In genomic region chr16:84600343-84601229, GRCh38 we compare ENCODE assay signal across 8 cellular contexts. TPM values are rescaled to one million over a fixed set of nuclear protein-coding genes. Genes with fewer than 3 reads are reported as not detected.
DNase-seq lines count a peak whose midpoint lies in the region; ATAC-seq and TF ChIP-seq lines count a peak whose summit lies in the region.

No MANE protein-coding gene starts in this region.

- H3K27me3 ChIP-seq in gastroesophageal sphincter (no peaks in the 10 kb centered on the region), subcutaneous abdominal adipose tissue (ENCODE audit: control insufficient read depth in 5 of 5, insufficient read depth in 4 of 5, low read length in 5 of 5) (no peaks in the 10 kb centered on the region), body of pancreas (no peaks in the 10 kb centered on the region)

- DNase-seq in CD14-positive monocyte (ENCODE audit: low spot score) (no peak), T-helper 22 cell (ENCODE audit: low read depth) (peak; percentile 38), NCI-H510A treated with DMSO at 0.1 percent for 48 hours (lab: John Stamatoyannopoulos, UW) (no peak), body of pancreas (no peak)

- ATAC-seq in GM19035 (IDR thresholded peaks at IDR 0.05; ENCODE audit: unreplicated experiment) = peak; percentile 70
- ATAC-seq in HG03159 (IDR thresholded peaks at IDR 0.05; ENCODE audit: unreplicated experiment) = peak; percentile 73
- ATAC-seq in gastroesophageal sphincter = no peak
- no peak for ATAC-seq in body of pancreas

- peak overlapping the region; percentile 77 to 87 for H3K4me3 Mint-ChIP-seq in CD14-positive monocyte

- peaks cover 0 to 9% (median 0%) of the 10 kb centered on the region in 3 donors for H3K27me3 Mint-ChIP-seq in CD14-positive monocyte (ENCODE audit: low read depth in 3 of 3)

- H3K36me3 ChIP-seq in gastroesophageal sphincter = no peaks in the 10 kb centered on the region
- no peaks in the 10 kb centered on the region for H3K36me3 ChIP-seq in subcutaneous abdominal adipose tissue (ENCODE audit: control insufficient read depth in 5 of 5, insufficient read depth in 5 of 5, low read length in 5 of 5)
- H3K36me3 ChIP-seq in body of pancreas (replicated peaks in 1 of 2; ENCODE audit: insufficient read depth in 1 of 2, low read depth in 2 of 2) = no peaks in the 10 kb centered on the region

- peak overlapping the region; percentile 10 to 39 (median 24) for H3K9ac ChIP-seq in subcutaneous abdominal adipose tissue (ENCODE audit: low read length in 5 of 5)

- H3K4me1 ChIP-seq in gastroesophageal sphincter (peaks cover 0 to 74% (median 23%) of the 10 kb centered on the region in 3 donors), subcutaneous abdominal adipose tissue (ENCODE audit: control insufficient read depth in 5 of 5, insufficient read depth in 5 of 5, low read length in 5 of 5) (peaks cover 6 to 63% (median 58%) of the 10 kb centered on the region in 5 donors), body of pancreas (no peaks in the 10 kb centered on the region)

- H3K27ac ChIP-seq in gastroesophageal sphincter = peak overlapping the region in 3 of 4 donors; percentile 57 to 77 (median 73)
- peak overlapping the region; percentile 51 for H3K27ac ChIP-seq in subcutaneous abdominal adipose tissue (ENCODE audit: low read depth, low read length)
- H3K27ac ChIP-seq in body of pancreas = peak overlapping the region in 1 of 4 donors; percentile 71

- H3K9me3 ChIP-seq in gastroesophageal sphincter (no peaks in the 10 kb centered on the region), subcutaneous abdominal adipose tissue (ENCODE audit: control insufficient read depth in 5 of 5, low read length in 5 of 5) (peaks cover 0 to 4% (median 2%) of the 10 kb centered on the region in 5 donors), body of pancreas (no peaks in the 10 kb centered on the region)

- H3K4me3 ChIP-seq in gastroesophageal sphincter (no peak overlapping the region), subcutaneous abdominal adipose tissue (ENCODE audit: low read depth in 1 of 5, low read length in 5 of 5) (no peak overlapping the region), body of pancreas (no peak overlapping the region)

- H3K9me3 Mint-ChIP-seq in CD14-positive monocyte = peaks cover 3 to 7% (median 5%) of the 10 kb centered on the region in 7 donors

- WGBS in gastroesophageal sphincter (ENCODE audit: low coverage in 1 of 2), 2 donors = 46 to 53% methylated on average over 15 to 22 of the region's 25 CpGs
- 75 to 85% methylated on average over 23 to 25 of the region's 25 CpGs for WGBS in body of pancreas, 2 donors

- TF ChIP-seq POLR2A in gastroesophageal sphincter (IDR thresholded peaks at IDR 0.05) (no peak), body of pancreas (IDR thresholded peaks at IDR 0.05) (no peak)

- TF ChIP-seq EP300 in gastroesophageal sphincter (IDR thresholded peaks at IDR 0.05) = no peak

- intact Hi-C loops in CD14-positive monocyte (cut with micrococcal nuclease) (loop anchor here in 1 of 2 donors (1.0 to 2.0 kb wide), 2 partner anchors 8 to 18 kb away; partner anchors contain the start of gene COTL1), body of pancreas (cut with DNase I) (no loop called here)

- TF ChIP-seq CTCF in CD14-positive monocyte (IDR thresholded peaks at IDR 0.05) = no peak
- no peak for TF ChIP-seq CTCF in gastroesophageal sphincter (IDR thresholded peaks at IDR 0.05)
- no peak for TF ChIP-seq CTCF in body of pancreas (IDR thresholded peaks at IDR 0.05)

- peak overlapping the region; percentile 99 to 100 (median 100) for H3K27ac Mint-ChIP-seq in CD14-positive monocyte

- peaks cover 57 to 72% of the 10 kb centered on the region in 2 donors for H3K36me3 Mint-ChIP-seq in CD14-positive monocyte

- peaks cover 88% of the 10 kb centered on the region for H3K4me1 Mint-ChIP-seq in CD14-positive monocyte

RNA-seq across cellular contexts. Expression of gene COTL1, which starts 17.3 kb away (rescaled TPM):
- polyA plus RNA-seq in CD14-positive monocyte = 1,000 to 10,000 TPM; 1,643 to 1,843 TPM
- 10 to 100 TPM; 13.1 to 46.2 (median 37.3) TPM for total RNA-seq in gastroesophageal sphincter
- 10 to 100 TPM; 19.7 to 20.4 TPM for total RNA-seq in body of pancreas

RNA-seq across cellular contexts. Expression of gene KLHL36, which starts 47.7 kb away (rescaled TPM):
- polyA plus RNA-seq in CD14-positive monocyte = 10 to 100 TPM; 12.1 to 14.2 TPM
- total RNA-seq in gastroesophageal sphincter (100 to 1,000 TPM in 1 of 4 donors, 10 to 100 TPM in 3; 70.5 to 114 (median 80.5) TPM), body of pancreas (10 to 100 TPM; 39.7 to 50.8 TPM)

Comparison
In these comparisons a context has a peak if more than half of its experiments do, and no peak if none do; other contexts are left out.
1. ATAC-seq: peak in GM19035 (single experiment) and HG03159 (single experiment); none in gastroesophageal sphincter (single experiment) and body of pancreas (single experiment).